Comparison of ENCODE assay signal across 8 cellular contexts in genomic region chr10:101291254-101292193, GRCh38.
DNase-seq lines count a peak whose midpoint lies in the region; ATAC-seq and TF ChIP-seq lines count a peak whose summit lies in the region.

No MANE protein-coding gene starts in this region.

- H3K9me3 ChIP-seq in esophagus muscularis mucosa (no peaks in the 10 kb centered on the region), thyroid gland (no peaks in the 10 kb centered on the region)

- peaks cover 18 to 24% (median 23%) of the 10 kb centered on the region in 4 donors for H3K4me1 ChIP-seq in esophagus muscularis mucosa
- H3K4me1 ChIP-seq in thyroid gland = peaks cover 6 to 18% of the 10 kb centered on the region in 2 donors

- H3K36me3 Mint-ChIP-seq in activated T-cell treated with anti-CD3 and anti-CD28 coated beads, Interleukin-2, amount 50 U/mL, for 4 hours (ENCODE audit: insufficient read depth) = no peaks in the 10 kb centered on the region
- no peaks in the 10 kb centered on the region for H3K36me3 Mint-ChIP-seq in nephron progenitor cell (ENCODE audit: low read depth)

- H3K27me3 ChIP-seq in esophagus muscularis mucosa (peaks cover 0 to 99% (median 25%) of the 10 kb centered on the region in 4 donors), thyroid gland (peaks cover 5% of the 10 kb centered on the region)

- H3K36me3 ChIP-seq in esophagus muscularis mucosa = no peaks in the 10 kb centered on the region
- H3K36me3 ChIP-seq in thyroid gland = no peaks in the 10 kb centered on the region

- peaks cover 9% of the 10 kb centered on the region for H3K4me1 Mint-ChIP-seq in activated T-cell treated with anti-CD3 and anti-CD28 coated beads, Interleukin-2, amount 50 U/mL, for 4 hours (ENCODE audit: low read depth)
- peaks cover 50% of the 10 kb centered on the region for H3K4me1 Mint-ChIP-seq in nephron progenitor cell

- TF ChIP-seq POLR2A in esophagus muscularis mucosa (IDR thresholded peaks at IDR 0.05; ENCODE audit: low read depth) (no peak), thyroid gland (IDR thresholded peaks at IDR 0.05) (no peak)

- H3K27me3 Mint-ChIP-seq in activated T-cell treated with anti-CD3 and anti-CD28 coated beads, Interleukin-2, amount 50 U/mL, for 4 hours (ENCODE audit: low read depth) = peaks cover 79% of the 10 kb centered on the region
- H3K27me3 Mint-ChIP-seq in nephron progenitor cell (ENCODE audit: low read depth, poor library complexity) = peaks cover 85% of the 10 kb centered on the region

- no peak overlapping the region for H3K27ac Mint-ChIP-seq in nephron progenitor cell

- ATAC-seq in activated T-cell treated with anti-CD3 and anti-CD28 coated beads, Interleukin-2, amount 50 U/mL, for 4 hours = peak; percentile 79 to 80

- H3K27ac ChIP-seq in esophagus muscularis mucosa (replicated peaks in 1 of 4) (no peak overlapping the region), thyroid gland (no peak overlapping the region)

- peak overlapping the region; percentile 40 for H3K4me3 ChIP-seq in AG09309 (ENCODE audit: control insufficient read depth, low read depth, low read length)
- peak overlapping the region; percentile 60 to 69 (median 62) for H3K4me3 ChIP-seq in esophagus muscularis mucosa
- H3K4me3 ChIP-seq in thyroid gland (replicated peaks in 1 of 3) = peak overlapping the region in 2 of 3 donors; percentile 46 to 53

- TF ChIP-seq EP300 in esophagus muscularis mucosa (IDR thresholded peaks at IDR 0.05) = no peak

- TF ChIP-seq CTCF in AG09309 (IDR thresholded peaks at IDR 0.05; ENCODE audit: control insufficient read depth, insufficient read depth, low read depth, low read length, missing control alignments) (peak; percentile 57), esophagus muscularis mucosa (IDR thresholded peaks at IDR 0.05) (peak; percentile 42 to 61 (median 60)), nephron progenitor cell (IDR thresholded peaks at IDR 0.05) (peak; percentile 78), thyroid gland (IDR thresholded peaks at IDR 0.05) (peak in 4 of 6 experiments; percentile 23 to 57 (median 38))

- no peaks in the 10 kb centered on the region for H3K9me3 Mint-ChIP-seq in activated T-cell treated with anti-CD3 and anti-CD28 coated beads, Interleukin-2, amount 50 U/mL, for 4 hours
- no peaks in the 10 kb centered on the region for H3K9me3 Mint-ChIP-seq in nephron progenitor cell

- peak overlapping the region; percentile 78 for H3K4me3 Mint-ChIP-seq in activated T-cell treated with anti-CD3 and anti-CD28 coated beads, Interleukin-2, amount 50 U/mL, for 4 hours
- H3K4me3 Mint-ChIP-seq in nephron progenitor cell = peak overlapping the region; percentile 91

- 5% methylated on average over 37 of the region's 70 CpGs for WGBS in esophagus muscularis mucosa
- WGBS in thyroid gland, 2 donors = 1% methylated on average over 32 to 68 of the region's 70 CpGs

- intact Hi-C loops in esophagus muscularis mucosa (cut with DNase I) (loop anchor here (5.0 kb wide), 1 partner anchor 74 kb away; no protein-coding TSS in a partner anchor), thyroid gland (cut with DNase I) (no loop called here)

- no peak for DNase-seq in AG09309 (ENCODE audit: low read depth)
- peak; percentile 19 for DNase-seq in HCEC 1CT
- DNase-seq in NOMO-1 treated with dmso at 0.1 percent for 144 hours (lab: John Stamatoyannopoulos, UW; ENCODE audit: unreplicated experiment) = peak; percentile 16
- peak; percentile 49 for DNase-seq in activated T-cell treated with anti-CD3 and anti-CD28 coated beads, Interleukin-2, amount 50 U/mL, for 4 hours
- no peak for DNase-seq in esophagus muscularis mucosa (ENCODE audit: extremely low spot score)
- DNase-seq in nephron progenitor cell = peak; percentile 93
- DNase-seq in thyroid gland = peak; percentile 38 to 46
- no peak for DNase-seq in NCI-H2029 treated with DMSO at 0.1 percent for 48 hours (lab: John Stamatoyannopoulos, UW)

Comparison
In these comparisons a context has a peak if more than half of its experiments do, and no peak if none do; other contexts are left out.
1. DNase-seq: peak in HCEC 1CT (single experiment), NOMO-1 treated with dmso at 0.1 percent for 144 hours (single experiment), activated T-cell treated with anti-CD3 and anti-CD28 coated beads, Interleukin-2, amount 50 U/mL, for 4 hours (single experiment), nephron progenitor cell (single experiment) and thyroid gland (2 of 2); none in AG09309 (single experiment), esophagus muscularis mucosa (single experiment) and NCI-H2029 treated with DMSO at 0.1 percent for 48 hours (single experiment).
2. Peak in every context shown above with its lines, with median percentiles within 50 percentile points of each other: H3K4me3 ChIP-seq and CTCF ChIP-seq.